Comparison of ENCODE assay signal across 9 cellular contexts in genomic region chr13:36920612-36921185, GRCh38. TPM values are rescaled to one million over a fixed set of nuclear protein-coding genes. Genes with fewer than 3 reads are reported as not detected.
DNase-seq lines count a peak whose midpoint lies in the region; ATAC-seq, FAIRE-seq and TF ChIP-seq lines count a peak whose summit lies in the region.
"Had no signal": no experiment of that assay in that cellular context is flagged by ENCODE, and none has a peak within 500 bp of the region (broad histone marks: within the 10 kb centered on the region; RNA-seq: fewer than 3 reads in every experiment).

No MANE protein-coding gene starts in this region.

- H3K36me3 Mint-ChIP-seq in activated CD8-positive, alpha-beta T cell treated with anti-CD3 and anti-CD28 coated beads for 36 hours (ENCODE audit: low read depth), result no peaks in the 10 kb centered on the region

- no peak overlapping the region for H3K27ac Mint-ChIP-seq in activated CD8-positive, alpha-beta T cell treated with anti-CD3 and anti-CD28 coated beads for 36 hours

- peak overlapping the region; percentile 57 for H3K4me3 Mint-ChIP-seq in activated CD8-positive, alpha-beta T cell treated with anti-CD3 and anti-CD28 coated beads for 36 hours

- no peak for ATAC-seq in activated CD8-positive, alpha-beta T cell treated with anti-CD3 and anti-CD28 coated beads for 36 hours
- ATAC-seq in left lobe of liver (no peak), GM19324 (IDR thresholded peaks at IDR 0.05; ENCODE audit: low FRiP score, unreplicated experiment) (no peak)

- DNase-seq in NCI-H2227 treated with DMSO at 0.1 percent for 48 hours (lab: John Stamatoyannopoulos, UW), result peak; percentile 49
- DNase-seq in NCI-H2227 (lab: John Stamatoyannopoulos, UW; ENCODE audit: unreplicated experiment), result no peak
- no peak for DNase-seq in activated CD8-positive, alpha-beta T cell treated with anti-CD3 and anti-CD28 coated beads for 36 hours
- DNase-seq in islet precursor cell, result peak; percentile 58
- DNase-seq in substantia nigra (lab: John Stamatoyannopoulos, UW), result no peak
- no peak for DNase-seq in left lobe of liver (ENCODE audit: low spot score)
- no peak for DNase-seq in frontal cortex (ENCODE audit: low spot score in 2 of 2)

- no peak for FAIRE-seq in frontal cortex (lab: Jason Lieb, UNC)
- FAIRE-seq: K562 had no signal

- H3K9me3 Mint-ChIP-seq in activated CD8-positive, alpha-beta T cell treated with anti-CD3 and anti-CD28 coated beads for 36 hours, result no peaks in the 10 kb centered on the region

- H3K4me1 Mint-ChIP-seq in activated CD8-positive, alpha-beta T cell treated with anti-CD3 and anti-CD28 coated beads for 36 hours (ENCODE audit: low read depth), result peaks cover 5% of the 10 kb centered on the region

- intact Hi-C loops in activated CD8-positive, alpha-beta T cell treated with anti-CD3 and anti-CD28 coated beads for 36 hours (cut with micrococcal nuclease), result no loop called here

- no peak for TF ChIP-seq CTCF in activated CD8-positive, alpha-beta T cell treated with anti-CD3 and anti-CD28 coated beads for 36 hours (IDR thresholded peaks at IDR 0.05)

- peaks cover 55% of the 10 kb centered on the region for H3K27me3 Mint-ChIP-seq in activated CD8-positive, alpha-beta T cell treated with anti-CD3 and anti-CD28 coated beads for 36 hours

- POLR2A ChIA-PET in activated CD8-positive, alpha-beta T cell treated with anti-CD3 and anti-CD28 coated beads for 36 hours (lab: Charles Lee), result no interaction called here

- CTCF ChIA-PET in activated CD8-positive, alpha-beta T cell treated with anti-CD3 and anti-CD28 coated beads for 36 hours (lab: Charles Lee), result no interaction called here

- peak overlapping the region; percentile 49 for H3K27ac ChIP-seq in substantia nigra (ENCODE audit: low read depth, low read length, poor library complexity, severe bottlenecking)

RNA-seq across cellular contexts. Expression of gene SMAD9, which starts 0.7 kb away (rescaled TPM):
- under 1 TPM; 0.11 TPM for total RNA-seq in activated CD8-positive, alpha-beta T cell treated with anti-CD3 and anti-CD28 coated beads for 36 hours
- total RNA-seq in left lobe of liver (0.70 TPM), frontal cortex (9.8 TPM)

Comparison
In these comparisons a context has a peak if more than half of its experiments do, and no peak if none do; other contexts are left out.
1. DNase-seq: peak in NCI-H2227 treated with DMSO at 0.1 percent for 48 hours (single experiment) and islet precursor cell (single experiment); none in NCI-H2227 (single experiment), activated CD8-positive, alpha-beta T cell treated with anti-CD3 and anti-CD28 coated beads for 36 hours (single experiment), substantia nigra (0 of 49), left lobe of liver (single experiment) and frontal cortex (0 of 2).